ENCODE assay signal across 22 cellular contexts in the genomic region with DNA sequence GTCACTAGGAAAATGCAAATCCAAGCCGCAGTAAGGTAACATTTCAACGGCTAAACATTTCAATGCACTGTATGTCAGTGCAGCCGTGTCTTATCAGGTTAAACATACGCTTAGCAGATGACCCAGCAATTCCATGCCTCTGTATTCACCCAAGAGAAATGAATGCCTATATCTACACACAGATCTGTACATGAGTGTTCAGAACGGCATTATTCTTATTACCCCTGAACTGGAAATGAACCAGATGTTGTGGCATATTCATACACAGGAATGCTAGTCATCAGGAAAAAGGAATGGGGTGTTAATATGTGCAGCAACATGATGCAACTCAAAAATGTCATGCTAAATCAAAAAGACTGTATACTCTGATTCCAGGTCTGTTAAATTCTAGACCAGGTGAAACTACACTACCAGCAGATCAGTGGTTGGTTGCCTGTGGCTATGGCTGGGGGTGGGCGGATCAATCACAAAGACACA.
A peak's percentile ranks its signal among the peaks of the same experiment; 100 is the strongest.
DNase-seq lines count a peak whose midpoint lies in the region; TF ChIP-seq lines count a peak whose summit lies in the region.
"Had no signal": no experiment of that assay in that cellular context is flagged by ENCODE, and none has a peak within 500 bp of the region (broad histone marks: within the 10 kb centered on the region; RNA-seq: fewer than 3 reads in every experiment).

No MANE protein-coding gene starts in this region.

- no peaks in the 10 kb centered on the region for H3K9me3 ChIP-seq in SK-N-SH
- H3K9me3 ChIP-seq: Peyer's patch, SJSA1 had no signal

- peaks cover 9 to 10% of the 10 kb centered on the region in 2 experiments for H3K4me1 ChIP-seq in SK-N-SH (ENCODE audit: control insufficient read depth in 1 of 2, insufficient read depth in 2 of 2, low read depth in 1 of 2, low read length in 1 of 2)

- H3K4me2 ChIP-seq in SK-N-SH = peak overlapping the region; percentile 39; the same call in 1 of the 2 replicates

- peaks cover 27% of the 10 kb centered on the region for H3F3A ChIP-seq in SK-N-SH (replicated peaks; ENCODE audit: insufficient read depth)

- no peak for TF ChIP-seq RAD21 in SK-N-SH (IDR thresholded peaks at IDR 0.05; ENCODE audit: low read length)

- peaks cover 4 to 16% of the 10 kb centered on the region in 2 experiments for H3K36me3 ChIP-seq in SK-N-SH (replicated peaks in 1 of 2; ENCODE audit: control insufficient read depth in 1 of 2, insufficient read depth in 2 of 2, low read length in 1 of 2)
- H3K36me3 ChIP-seq: Peyer's patch, SJSA1, WERI-Rb-1 had no signal

- TF ChIP-seq EP300 in SK-N-SH (IDR thresholded peaks at IDR 0.05; ENCODE audit: borderline replicate concordance in 1 of 2, low read depth in 1 of 2, low read length in 1 of 2) = peak; percentile 66 to 89; a peak in 3 of 4 replicates

- no peak overlapping the region for H3K9ac ChIP-seq in SK-N-SH

- H4K20me1 ChIP-seq in SK-N-SH (ENCODE audit: insufficient read depth) = no peaks in the 10 kb centered on the region

- H3K4me3 ChIP-seq in SK-N-SH (ENCODE audit: low read depth in 2 of 2, low read length in 1 of 2) = no peak overlapping the region
- H3K4me3 ChIP-seq: Peyer's patch, SJSA1 had no signal

- H3K79me2 ChIP-seq in SK-N-SH (ENCODE audit: insufficient read depth) = no peaks in the 10 kb centered on the region

- 39% methylated on average over 6 of the region's 6 CpGs for WGBS in SK-N-SH (ENCODE audit: low lambda C conversion rate)

- CTCF ChIA-PET in SK-N-SH (lab: Yijun Ruan, JAX) = no interaction called here

- no peak for TF ChIP-seq CTCF in SK-N-SH (IDR thresholded peaks at IDR 0.05)

- no peaks in the 10 kb centered on the region for H3K27me3 ChIP-seq in SK-N-SH (ENCODE audit: insufficient read depth)
- H3K27me3 ChIP-seq: Peyer's patch, SJSA1 had no signal

- DNase-seq in EH (ENCODE audit: low read depth) = peak; percentile 74
- peak; percentile 44 for DNase-seq in SK-N-SH
- DNase-seq in dedifferentiated amniotic fluid mesenchymal stem cell (ENCODE audit: extremely low spot score) = peak; percentile 68
- peak; percentile 55 for DNase-seq in iris pigment epithelial cell (ENCODE audit: low read depth)
- no peak for DNase-seq in NAMALWA (ENCODE audit: low spot score)
- DNase-seq in kidney glomerular epithelial cell (lab: John Stamatoyannopoulos, UW) = no peak
- DNase-seq in NCI-H1105 treated with DMSO at 0.1 percent for 48 hours (lab: John Stamatoyannopoulos, UW) = no peak
- no peak for DNase-seq in COLO829 (ENCODE audit: low spot score)
- DNase-seq: activated CD4-positive, alpha-beta T cell treated with anti-CD3 and anti-CD28 coated beads, Interleukin-2, amount 50 U/mL, for 1 hour; CD4-positive, alpha-beta T cell; DMS53; effector CD4-positive, alpha-beta T cell; foreskin melanocyte; GOT3; hypothalamus; islet precursor cell; NCI-H1105; NCI-H2081 treated with DMSO at 0.1 percent for 48 hours; NCI-H510A; Peyer's patch; WERI-Rb-1 had no signal

- POLR2A ChIA-PET in SK-N-SH (lab: Yijun Ruan, JAX) = no interaction called here

- H2AFZ ChIP-seq in SK-N-SH (ENCODE audit: low read depth) = no peak overlapping the region

- peak overlapping the region; percentile 55 to 80; a peak in 3 of 4 replicates for H3K27ac ChIP-seq in SK-N-SH (ENCODE audit: low read depth in 2 of 2, low read length in 1 of 2)
- H3K27ac ChIP-seq: Peyer's patch, SJSA1, WERI-Rb-1 had no signal

- no peaks in the 10 kb centered on the region for H3K9me2 ChIP-seq in SK-N-SH

TF ChIP-seq in SK-N-SH, 30 proteins besides CTCF, POLR2A, EP300 and RAD21 (continues in another document):
- TF ChIP-seq, protein P1, sequence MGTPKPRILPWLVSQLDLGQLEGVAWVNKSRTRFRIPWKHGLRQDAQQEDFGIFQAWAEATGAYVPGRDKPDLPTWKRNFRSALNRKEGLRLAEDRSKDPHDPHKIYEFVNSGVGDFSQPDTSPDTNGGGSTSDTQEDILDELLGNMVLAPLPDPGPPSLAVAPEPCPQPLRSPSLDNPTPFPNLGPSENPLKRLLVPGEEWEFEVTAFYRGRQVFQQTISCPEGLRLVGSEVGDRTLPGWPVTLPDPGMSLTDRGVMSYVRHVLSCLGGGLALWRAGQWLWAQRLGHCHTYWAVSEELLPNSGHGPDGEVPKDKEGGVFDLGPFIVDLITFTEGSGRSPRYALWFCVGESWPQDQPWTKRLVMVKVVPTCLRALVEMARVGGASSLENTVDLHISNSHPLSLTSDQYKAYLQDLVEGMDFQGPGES (IDR thresholded peaks at IDR 0.05; ENCODE audit: low read depth, low read length) = no peak
- TF ChIP-seq TAF1 (IDR thresholded peaks at IDR 0.05; ENCODE audit: borderline replicate concordance, low read depth, low read length) (no peak), JUND (IDR thresholded peaks at IDR 0.05) (peak; percentile 81), FOXM1 (IDR thresholded peaks at IDR 0.05; ENCODE audit: low read depth) (peak; percentile 78; the same call in 1 of the 2 replicates), SMC3 (IDR thresholded peaks at IDR 0.05; ENCODE audit: low read depth, low read length) (no peak), RFX5 (IDR thresholded peaks at IDR 0.05; ENCODE audit: low read length) (no peak), RXRA (IDR thresholded peaks at IDR 0.05; ENCODE audit: borderline replicate concordance, low read depth) (no peak), FOXJ3 (CRISPR knock-in tag; IDR thresholded peaks at IDR 0.05) (no peak), SIN3A (IDR thresholded peaks at IDR 0.05; ENCODE audit: borderline replicate concordance, low read depth, low read length) (peak; percentile 56; the same call in 1 of the 2 replicates), RCOR1 (IDR thresholded peaks at IDR 0.05; ENCODE audit: low read length) (peak; percentile 94), MEF2A (IDR thresholded peaks at IDR 0.05; ENCODE audit: borderline replicate concordance, low read depth) (no peak), FOSL2 (IDR thresholded peaks at IDR 0.05; ENCODE audit: borderline replicate concordance, low read depth) (peak; percentile 76), YY1 (IDR thresholded peaks at IDR 0.05; ENCODE audit: low read depth) (no peak), ELF1 (IDR thresholded peaks at IDR 0.05) (no peak)
- TF ChIP-seq, protein P2, sequence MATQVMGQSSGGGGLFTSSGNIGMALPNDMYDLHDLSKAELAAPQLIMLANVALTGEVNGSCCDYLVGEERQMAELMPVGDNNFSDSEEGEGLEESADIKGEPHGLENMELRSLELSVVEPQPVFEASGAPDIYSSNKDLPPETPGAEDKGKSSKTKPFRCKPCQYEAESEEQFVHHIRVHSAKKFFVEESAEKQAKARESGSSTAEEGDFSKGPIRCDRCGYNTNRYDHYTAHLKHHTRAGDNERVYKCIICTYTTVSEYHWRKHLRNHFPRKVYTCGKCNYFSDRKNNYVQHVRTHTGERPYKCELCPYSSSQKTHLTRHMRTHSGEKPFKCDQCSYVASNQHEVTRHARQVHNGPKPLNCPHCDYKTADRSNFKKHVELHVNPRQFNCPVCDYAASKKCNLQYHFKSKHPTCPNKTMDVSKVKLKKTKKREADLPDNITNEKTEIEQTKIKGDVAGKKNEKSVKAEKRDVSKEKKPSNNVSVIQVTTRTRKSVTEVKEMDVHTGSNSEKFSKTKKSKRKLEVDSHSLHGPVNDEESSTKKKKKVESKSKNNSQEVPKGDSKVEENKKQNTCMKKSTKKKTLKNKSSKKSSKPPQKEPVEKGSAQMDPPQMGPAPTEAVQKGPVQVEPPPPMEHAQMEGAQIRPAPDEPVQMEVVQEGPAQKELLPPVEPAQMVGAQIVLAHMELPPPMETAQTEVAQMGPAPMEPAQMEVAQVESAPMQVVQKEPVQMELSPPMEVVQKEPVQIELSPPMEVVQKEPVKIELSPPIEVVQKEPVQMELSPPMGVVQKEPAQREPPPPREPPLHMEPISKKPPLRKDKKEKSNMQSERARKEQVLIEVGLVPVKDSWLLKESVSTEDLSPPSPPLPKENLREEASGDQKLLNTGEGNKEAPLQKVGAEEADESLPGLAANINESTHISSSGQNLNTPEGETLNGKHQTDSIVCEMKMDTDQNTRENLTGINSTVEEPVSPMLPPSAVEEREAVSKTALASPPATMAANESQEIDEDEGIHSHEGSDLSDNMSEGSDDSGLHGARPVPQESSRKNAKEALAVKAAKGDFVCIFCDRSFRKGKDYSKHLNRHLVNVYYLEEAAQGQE (IDR thresholded peaks at IDR 0.05; ENCODE audit: low read depth, low read length) = no peak
- TF ChIP-seq, protein P3, sequence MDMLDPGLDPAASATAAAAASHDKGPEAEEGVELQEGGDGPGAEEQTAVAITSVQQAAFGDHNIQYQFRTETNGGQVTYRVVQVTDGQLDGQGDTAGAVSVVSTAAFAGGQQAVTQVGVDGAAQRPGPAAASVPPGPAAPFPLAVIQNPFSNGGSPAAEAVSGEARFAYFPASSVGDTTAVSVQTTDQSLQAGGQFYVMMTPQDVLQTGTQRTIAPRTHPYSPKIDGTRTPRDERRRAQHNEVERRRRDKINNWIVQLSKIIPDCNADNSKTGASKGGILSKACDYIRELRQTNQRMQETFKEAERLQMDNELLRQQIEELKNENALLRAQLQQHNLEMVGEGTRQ (IDR thresholded peaks at IDR 0.05; ENCODE audit: borderline replicate concordance, low read depth, low read length) = no peak
- TF ChIP-seq, protein P4, sequence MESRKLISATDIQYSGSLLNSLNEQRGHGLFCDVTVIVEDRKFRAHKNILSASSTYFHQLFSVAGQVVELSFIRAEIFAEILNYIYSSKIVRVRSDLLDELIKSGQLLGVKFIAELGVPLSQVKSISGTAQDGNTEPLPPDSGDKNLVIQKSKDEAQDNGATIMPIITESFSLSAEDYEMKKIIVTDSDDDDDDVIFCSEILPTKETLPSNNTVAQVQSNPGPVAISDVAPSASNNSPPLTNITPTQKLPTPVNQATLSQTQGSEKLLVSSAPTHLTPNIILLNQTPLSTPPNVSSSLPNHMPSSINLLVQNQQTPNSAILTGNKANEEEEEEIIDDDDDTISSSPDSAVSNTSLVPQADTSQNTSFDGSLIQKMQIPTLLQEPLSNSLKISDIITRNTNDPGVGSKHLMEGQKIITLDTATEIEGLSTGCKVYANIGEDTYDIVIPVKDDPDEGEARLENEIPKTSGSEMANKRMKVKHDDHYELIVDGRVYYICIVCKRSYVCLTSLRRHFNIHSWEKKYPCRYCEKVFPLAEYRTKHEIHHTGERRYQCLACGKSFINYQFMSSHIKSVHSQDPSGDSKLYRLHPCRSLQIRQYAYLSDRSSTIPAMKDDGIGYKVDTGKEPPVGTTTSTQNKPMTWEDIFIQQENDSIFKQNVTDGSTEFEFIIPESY (IDR thresholded peaks at IDR 0.05; ENCODE audit: borderline replicate concordance, low read depth) = peak; percentile 33; the same call in 1 of the 2 replicates
- TF ChIP-seq, protein P5, sequence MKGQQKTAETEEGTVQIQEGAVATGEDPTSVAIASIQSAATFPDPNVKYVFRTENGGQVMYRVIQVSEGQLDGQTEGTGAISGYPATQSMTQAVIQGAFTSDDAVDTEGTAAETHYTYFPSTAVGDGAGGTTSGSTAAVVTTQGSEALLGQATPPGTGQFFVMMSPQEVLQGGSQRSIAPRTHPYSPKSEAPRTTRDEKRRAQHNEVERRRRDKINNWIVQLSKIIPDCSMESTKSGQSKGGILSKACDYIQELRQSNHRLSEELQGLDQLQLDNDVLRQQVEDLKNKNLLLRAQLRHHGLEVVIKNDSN (IDR thresholded peaks at IDR 0.05; ENCODE audit: borderline replicate concordance, low read depth) = no peak

Comparison
In these comparisons a context has a peak if more than half of its experiments do, and no peak if none do; other contexts are left out.
1. DNase-seq: peak in EH (single experiment), SK-N-SH (single experiment), dedifferentiated amniotic fluid mesenchymal stem cell (single experiment) and iris pigment epithelial cell (single experiment); none in NAMALWA (single experiment), kidney glomerular epithelial cell (single experiment), NCI-H1105 treated with DMSO at 0.1 percent for 48 hours (single experiment) and COLO829 (single experiment).